17 cellular contexts compared by ENCODE assay signal in the genomic region with DNA sequence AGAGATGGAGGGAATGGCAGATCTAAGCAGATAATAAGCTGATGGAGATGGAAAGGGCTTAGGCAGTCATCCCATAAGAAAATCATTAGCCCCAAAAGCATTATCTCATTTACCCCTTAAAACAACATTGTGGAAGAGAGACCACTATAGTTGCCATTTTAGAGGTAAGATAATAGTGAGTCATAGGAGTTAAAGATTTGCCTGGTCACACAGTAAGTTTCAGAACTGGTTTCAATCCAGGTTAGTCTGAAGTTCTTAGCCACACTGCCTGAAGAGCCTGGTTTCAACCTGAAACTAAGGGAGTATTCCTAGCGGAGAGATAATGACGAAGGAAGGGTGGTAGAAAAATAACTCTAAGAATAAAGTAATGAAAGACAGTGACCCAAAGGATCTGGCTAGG. TPM values are rescaled to one million over a fixed set of nuclear protein-coding genes. Genes with fewer than 3 reads are reported as not detected.
A peak's percentile ranks its signal among the peaks of the same experiment; 100 is the strongest.
DNase-seq lines count a peak whose midpoint lies in the region; ATAC-seq and TF ChIP-seq lines count a peak whose summit lies in the region.
"Had no signal": no experiment of that assay in that cellular context is flagged by ENCODE, and none has a peak within 500 bp of the region (broad histone marks: within the 10 kb centered on the region; RNA-seq: fewer than 3 reads in every experiment).

No MANE protein-coding gene starts in this region.

- TF ChIP-seq EP300 in sigmoid colon (IDR thresholded peaks at IDR 0.05), result no peak

- TF ChIP-seq POLR2A in sigmoid colon (IDR thresholded peaks at IDR 0.05), result no peak

- no peaks in the 10 kb centered on the region for H3K36me3 ChIP-seq in sigmoid colon
- H3K36me3 ChIP-seq: gastroesophageal sphincter, left ventricle myocardium inferior, pancreas, SJCRH30, suprapubic skin had no signal

- peak; percentile 42 for ATAC-seq in GM21529 (IDR thresholded peaks at IDR 0.05; ENCODE audit: unreplicated experiment)
- peak; percentile 61 for ATAC-seq in HG03432 (IDR thresholded peaks at IDR 0.05; ENCODE audit: unreplicated experiment)
- no peak for ATAC-seq in activated CD4-positive, CD25-positive, alpha-beta regulatory T cell treated with anti-CD3 and anti-CD28 coated beads, Interleukin-2, amount 50 U/mL, for 24 hours
- ATAC-seq in GM19467 (IDR thresholded peaks at IDR 0.05; ENCODE audit: unreplicated experiment), result no peak
- ATAC-seq: gastroesophageal sphincter, pancreas had no signal

- H3K9me3 ChIP-seq in sigmoid colon, result no peaks in the 10 kb centered on the region
- H3K9me3 ChIP-seq: gastroesophageal sphincter, left ventricle myocardium inferior, pancreas, SJCRH30, suprapubic skin had no signal

- in situ Hi-C loops in GM13977 (cut with MboI; ENCODE audit: low pct_unique_long_range_greater_than_20kb, low sequenced_read_pairs, unreplicated experiment), result no loop called here

- no peak overlapping the region for H3K4me3 ChIP-seq in sigmoid colon
- H3K4me3 ChIP-seq: gastroesophageal sphincter, left ventricle myocardium inferior, pancreas, SJCRH30, suprapubic skin had no signal

- peak overlapping the region in 2 of 4 donors; percentile 16 to 45 for H3K27ac ChIP-seq in sigmoid colon
- H3K27ac ChIP-seq: gastroesophageal sphincter, left ventricle myocardium inferior, pancreas, SJCRH30, suprapubic skin had no signal

- 91 to 92% methylated on average over 2 of the region's 2 CpGs for WGBS in sigmoid colon, 2 donors

- intact Hi-C loops in sigmoid colon (cut with DNase I), result no loop called here

- H3K4me1 ChIP-seq in sigmoid colon, result peaks cover 0 to 12% (median 9%) of the 10 kb centered on the region in 4 donors
- H3K4me1 ChIP-seq: SJCRH30 had no signal

- DNase-seq in GM13977 (ENCODE audit: low spot score) (peak; percentile 59), kidney tubule cell (ENCODE audit: low spot score) (peak; percentile 62), sigmoid colon (no peak)
- DNase-seq in activated CD4-positive, alpha-beta T cell treated with anti-CD3 and anti-CD28 coated beads for 1 hour, result no peak
- DNase-seq: COR-L47, dermis blood vessel endothelial cell, left ventricle myocardium inferior, NCI-H446 treated with DMSO at 0.1 percent for 48 hours, OCI-M1, pancreas, SJCRH30 had no signal

- H3K27me3 ChIP-seq in sigmoid colon, result no peaks in the 10 kb centered on the region
- H3K27me3 ChIP-seq: gastroesophageal sphincter, pancreas, SJCRH30 had no signal

- no peak for TF ChIP-seq CTCF in GM13977 (IDR thresholded peaks at IDR 0.05; ENCODE audit: extremely low read depth, insufficient read depth, missing control alignments)
- no peak for TF ChIP-seq CTCF in sigmoid colon (IDR thresholded peaks at IDR 0.05)

RNA-seq across cellular contexts. Expression of gene UBR1, which starts 13.0 kb away (rescaled TPM):
- total RNA-seq in sigmoid colon, result 10 to 100 TPM; 35.3 to 44.7 (median 41.9) TPM
- polyA plus RNA-seq in sigmoid colon, result 1 to 10 TPM; 2.4 to 9.4 (median 3.7) TPM

RNA-seq across cellular contexts. Expression of gene TMEM62, which starts 14.6 kb away (rescaled TPM):
- 10 to 100 TPM; 26.6 to 35.2 (median 33.2) TPM for total RNA-seq in sigmoid colon
- polyA plus RNA-seq in sigmoid colon, result 10 to 100 TPM; 10.2 to 27.4 (median 10.8) TPM

Comparison
In these comparisons a context has a peak if more than half of its experiments do, and no peak if none do; other contexts are left out.
1. DNase-seq: peak in GM13977 (single experiment) and kidney tubule cell (single experiment); none in sigmoid colon (single experiment) and activated CD4-positive, alpha-beta T cell treated with anti-CD3 and anti-CD28 coated beads for 1 hour (single experiment).
2. ATAC-seq: peak in GM21529 (single experiment) and HG03432 (single experiment); none in activated CD4-positive, CD25-positive, alpha-beta regulatory T cell treated with anti-CD3 and anti-CD28 coated beads, Interleukin-2, amount 50 U/mL, for 24 hours (0 of 2) and GM19467 (single experiment).